21 cellular contexts compared by ENCODE assay signal in genomic region chrX:136867096-136867491, GRCh38. TPM values are rescaled to one million over a fixed set of nuclear protein-coding genes. Genes with fewer than 3 reads are reported as not detected.
DNase-seq lines count a peak whose midpoint lies in the region; ATAC-seq and TF ChIP-seq lines count a peak whose summit lies in the region.
"Had no signal": no experiment of that assay in that cellular context is flagged by ENCODE, and none has a peak within 500 bp of the region (broad histone marks: within the 10 kb centered on the region; RNA-seq: fewer than 3 reads in every experiment).

No MANE protein-coding gene starts in this region.

- H3K4me3 ChIP-seq in SK-N-MC = no peak overlapping the region
- no peak overlapping the region for H3K4me3 ChIP-seq in choroid plexus epithelial cell (ENCODE audit: low read depth, low read length)
- H3K4me3 ChIP-seq: skin epidermis had no signal

- no peak overlapping the region for H3K4me3 Mint-ChIP-seq in activated CD4-positive, alpha-beta T cell treated with anti-CD3 and anti-CD28 coated beads for 36 hours
- no peak overlapping the region for H3K4me3 Mint-ChIP-seq in immature natural killer cell
- H3K4me3 Mint-ChIP-seq in stimulated activated naive B cell treated with anti-CD40 and anti-IgM and Interleukin-4, amounts not matched to agents 10 μg/mL and 1 μg/mL and 100 μg/mL, for 72 hours = no peak overlapping the region
- H3K4me3 Mint-ChIP-seq: activated naive CD4-positive, alpha-beta T cell treated with anti-CD3 and anti-CD28 coated beads, Interleukin-2, amount 10 ng/mL, durations not matched to agents 7 days and 5 days; brain; dendritic cell treated with granulocyte-macrophage colony-stimulating factor and Interleukin-4, amounts not matched to agents 40 ng/mL and 50 ng/mL, for 4 days; naive B cell had no signal

- peak overlapping the region; percentile 57; the same call in 1 of the 2 replicates for H3K27ac ChIP-seq in SK-N-MC
- H3K27ac ChIP-seq: parathyroid adenoma, skin epidermis, WERI-Rb-1 had no signal

- H3K36me3 ChIP-seq in SK-N-MC (ENCODE audit: insufficient read depth, low read length) = peaks cover 87% of the 10 kb centered on the region

- TF ChIP-seq CTCF in choroid plexus epithelial cell (conservative IDR thresholded peaks at IDR 0.05; ENCODE audit: low read depth, low read length) = no peak

- H3K27ac Mint-ChIP-seq in activated CD4-positive, alpha-beta T cell treated with anti-CD3 and anti-CD28 coated beads for 36 hours = peak overlapping the region; percentile 78
- H3K27ac Mint-ChIP-seq in immature natural killer cell = peak overlapping the region in 4 of 6 donors; percentile 0 to 59 (median 22)
- H3K27ac Mint-ChIP-seq in stimulated activated naive B cell treated with anti-CD40 and anti-IgM and Interleukin-4, amounts not matched to agents 10 μg/mL and 1 μg/mL and 100 μg/mL, for 72 hours = no peak overlapping the region
- H3K27ac Mint-ChIP-seq: activated naive CD4-positive, alpha-beta T cell treated with anti-CD3 and anti-CD28 coated beads, Interleukin-2, amount 10 ng/mL, durations not matched to agents 7 days and 5 days; dendritic cell treated with granulocyte-macrophage colony-stimulating factor and Interleukin-4, amounts not matched to agents 40 ng/mL and 50 ng/mL, for 4 days had no signal

- H3K9ac ChIP-seq in SK-N-MC (ENCODE audit: insufficient read length) = no peak overlapping the region
- H3K9ac ChIP-seq: parathyroid adenoma had no signal

- POLR2A ChIA-PET in activated CD4-positive, alpha-beta T cell treated with anti-CD3 and anti-CD28 coated beads for 36 hours (lab: Charles Lee) = interaction anchor here (0.7 to 1.2 kb wide), 2 partner anchors 10 to 13 kb away, joined by 3 to 4 read pairs; partner anchors contain the start of gene RBMX

- no peaks in the 10 kb centered on the region for H3K27me3 Mint-ChIP-seq in activated CD4-positive, alpha-beta T cell treated with anti-CD3 and anti-CD28 coated beads for 36 hours
- H3K27me3 Mint-ChIP-seq in immature natural killer cell (ENCODE audit: low read depth in 3 of 3) = peaks cover 0 to 12% (median 0%) of the 10 kb centered on the region in 3 donors
- H3K27me3 Mint-ChIP-seq in stimulated activated naive B cell treated with anti-CD40 and anti-IgM and Interleukin-4, amounts not matched to agents 10 μg/mL and 1 μg/mL and 100 μg/mL, for 72 hours = no peaks in the 10 kb centered on the region
- H3K27me3 Mint-ChIP-seq: activated naive CD4-positive, alpha-beta T cell treated with anti-CD3 and anti-CD28 coated beads, Interleukin-2, amount 10 ng/mL, durations not matched to agents 7 days and 5 days; brain; dendritic cell treated with granulocyte-macrophage colony-stimulating factor and Interleukin-4, amounts not matched to agents 40 ng/mL and 50 ng/mL, for 4 days; naive B cell had no signal

- ATAC-seq in activated CD4-positive, alpha-beta T cell treated with anti-CD3 and anti-CD28 coated beads for 36 hours = no peak
- no peak for ATAC-seq in stimulated activated naive B cell treated with anti-CD40 and anti-IgM and Interleukin-4, amounts not matched to agents 10 μg/mL and 1 μg/mL and 100 μg/mL, for 72 hours (replicated peaks)

- peaks cover 68% of the 10 kb centered on the region for H3K36me3 Mint-ChIP-seq in activated CD4-positive, alpha-beta T cell treated with anti-CD3 and anti-CD28 coated beads for 36 hours (ENCODE audit: low read depth)
- H3K36me3 Mint-ChIP-seq in immature natural killer cell = peaks cover 0 to 11% (median under 1%) of the 10 kb centered on the region in 3 donors
- peaks cover 22 to 26% of the 10 kb centered on the region in 2 donors for H3K36me3 Mint-ChIP-seq in stimulated activated naive B cell treated with anti-CD40 and anti-IgM and Interleukin-4, amounts not matched to agents 10 μg/mL and 1 μg/mL and 100 μg/mL, for 72 hours

- peaks cover 44% of the 10 kb centered on the region for H3K4me1 Mint-ChIP-seq in activated CD4-positive, alpha-beta T cell treated with anti-CD3 and anti-CD28 coated beads for 36 hours
- peaks cover 17 to 32% of the 10 kb centered on the region in 2 donors for H3K4me1 Mint-ChIP-seq in immature natural killer cell
- H3K4me1 Mint-ChIP-seq in stimulated activated naive B cell treated with anti-CD40 and anti-IgM and Interleukin-4, amounts not matched to agents 10 μg/mL and 1 μg/mL and 100 μg/mL, for 72 hours = peaks cover 8 to 13% of the 10 kb centered on the region in 2 donors

- H3K9me3 Mint-ChIP-seq in activated CD4-positive, alpha-beta T cell treated with anti-CD3 and anti-CD28 coated beads for 36 hours (ENCODE audit: low read depth) = no peaks in the 10 kb centered on the region
- H3K9me3 Mint-ChIP-seq in immature natural killer cell = no peaks in the 10 kb centered on the region
- no peaks in the 10 kb centered on the region for H3K9me3 Mint-ChIP-seq in stimulated activated naive B cell treated with anti-CD40 and anti-IgM and Interleukin-4, amounts not matched to agents 10 μg/mL and 1 μg/mL and 100 μg/mL, for 72 hours
- H3K9me3 Mint-ChIP-seq: activated naive CD4-positive, alpha-beta T cell treated with anti-CD3 and anti-CD28 coated beads, Interleukin-2, amount 10 ng/mL, durations not matched to agents 7 days and 5 days; dendritic cell treated with granulocyte-macrophage colony-stimulating factor and Interleukin-4, amounts not matched to agents 40 ng/mL and 50 ng/mL, for 4 days; naive B cell had no signal

- no peaks in the 10 kb centered on the region for H3K9me3 ChIP-seq in SK-N-MC (ENCODE audit: low read depth, low read length)

- CTCF ChIA-PET in activated CD4-positive, alpha-beta T cell treated with anti-CD3 and anti-CD28 coated beads for 36 hours (lab: Charles Lee) = interaction anchor here (0.6 kb wide), 1 partner anchor 156 kb away, joined by 3 read pairs; no protein-coding TSS in a partner anchor

- intact Hi-C loops in activated CD4-positive, alpha-beta T cell treated with anti-CD3 and anti-CD28 coated beads for 36 hours (cut with DNase I, micrococcal nuclease) = loop anchor here (5.0 to 10.0 kb wide), 4 partner anchors 100 to 1342 kb away; partner anchors contain the start of gene INTS6L (in 1 of the 2)

- DNase-seq in activated CD4-positive, alpha-beta T cell treated with anti-CD3 and anti-CD28 coated beads for 36 hours = no peak
- DNase-seq in activated CD4-positive, alpha-beta T cell treated with anti-CD3 and anti-CD28 coated beads for 4 hours = no peak
- DNase-seq in SK-N-MC (ENCODE audit: low read depth, low spot score) (no peak), choroid plexus epithelial cell (ENCODE audit: low read depth) (peak; percentile 29), immature natural killer cell (no peak), NCI-H1105 treated with DMSO at 0.1 percent for 48 hours (lab: John Stamatoyannopoulos, UW) (no peak), islet precursor cell (no peak)
- no peak for DNase-seq in stimulated activated naive B cell treated with anti-CD40 and anti-IgM and Interleukin-4, amounts not matched to agents 10 μg/mL and 1 μg/mL and 100 μg/mL, for 72 hours
- DNase-seq: 8988T; activated naive CD4-positive, alpha-beta T cell treated with anti-CD3 and anti-CD28 coated beads, Interleukin-2, amount 10 ng/mL, durations not matched to agents 7 days and 5 days; mammary epithelial cell; naive B cell; NCI-H2029; NCI-H510A treated with DMSO at 0.1 percent for 48 hours; SHP77 treated with DMSO at 0.1 percent for 48 hours; stimulated activated CD4-positive, alpha-beta T cell treated with anti-CD3 and anti-CD28 coated beads, Interleukin-2, amount 100 ng/mL, for 48 hours; WERI-Rb-1 had no signal

RNA-seq across cellular contexts. Expression of gene RBMX, which starts 13.4 kb away (rescaled TPM):
- total RNA-seq in activated CD4-positive, alpha-beta T cell treated with anti-CD3 and anti-CD28 coated beads for 36 hours = 100 to 1,000 TPM; 320 to 414 TPM
- 100 to 1,000 TPM; 119 to 162 (median 142) TPM for polyA plus RNA-seq in immature natural killer cell
